Comparison of ENCODE assay signal across 28 cellular contexts in genomic region chr4:35695401-35695800, GRCh38.
"Had no signal": no experiment of that assay in that cellular context is flagged by ENCODE, and none has a peak within 500 bp of the region (broad histone marks: within the 10 kb centered on the region; RNA-seq: fewer than 3 reads in every experiment).

No MANE protein-coding gene starts in this region.

- H3K27ac ChIP-seq: ascending aorta, breast epithelium, cardiac muscle cell, colonic mucosa, epithelial cell of prostate, esophagus squamous epithelium, gastroesophageal sphincter, heart right ventricle had no signal

- H3K4me3 ChIP-seq: ascending aorta, breast epithelium, cardiac muscle cell, colonic mucosa, esophagus squamous epithelium, gastroesophageal sphincter, heart right ventricle had no signal

- H3K4me1 ChIP-seq: ascending aorta, breast epithelium, colonic mucosa, esophagus squamous epithelium, gastroesophageal sphincter, heart right ventricle had no signal

- DNase-seq: activated CD4-positive, alpha-beta memory T cell treated with anti-CD3 and anti-CD28 coated beads, Interleukin-2, amount 10 ng/mL, durations not matched to agents 7 days and 5 days; activated CD4-positive, alpha-beta T cell treated with anti-CD3 and anti-CD28 coated beads for 1 hour; activated CD4-positive, alpha-beta T cell treated with anti-CD3 and anti-CD28 coated beads for 4 hours; activated CD4-positive, alpha-beta T cell treated with anti-CD3 and anti-CD28 coated beads, Interleukin-2, amount 10 ng/mL, durations not matched to agents 7 days and 5 days; activated CD4-positive, alpha-beta T cell treated with anti-CD3 and anti-CD28 coated beads, Interleukin-2, amount 50 U/mL, for 4 hours; activated CD8-positive, alpha-beta memory T cell treated with anti-CD3 and anti-CD28 coated beads, Interleukin-2, amount 50 U/mL, for 48 hours; activated gamma-delta T cell; activated naive CD4-positive, alpha-beta T cell; activated naive CD4-positive, alpha-beta T cell treated with anti-CD3 and anti-CD28 coated beads, Interleukin-2, amount 10 ng/mL, durations not matched to agents 7 days and 5 days; activated naive CD8-positive, alpha-beta T cell treated with anti-CD3 and anti-CD28 coated beads, Interleukin-2, amount 10 ng/mL, durations not matched to agents 7 days and 5 days; activated T-cell treated with anti-CD3 and anti-CD28 coated beads for 4 hours; activated T-cell treated with anti-CD3 and anti-CD28 coated beads, Interleukin-2, amount 50 U/mL, for 24 hours; activated T-cell treated with anti-CD3 and anti-CD28 coated beads, Interleukin-2, amount 50 U/mL, for 72 hours; central memory CD4-positive, alpha-beta T cell; cerebellar nuclear complex; colonic mucosa; effector CD8-positive, alpha-beta T cell; esophagus squamous epithelium; foreskin melanocyte; heart right ventricle; T-helper 17 cell; T1000 had no signal

- H3K27me3 ChIP-seq: ascending aorta, breast epithelium, cardiac muscle cell, colonic mucosa, esophagus squamous epithelium, gastroesophageal sphincter, heart right ventricle had no signal

- H3K36me3 ChIP-seq: ascending aorta, breast epithelium, cardiac muscle cell, colonic mucosa, esophagus squamous epithelium, gastroesophageal sphincter, heart right ventricle had no signal

- ATAC-seq: activated naive CD4-positive, alpha-beta T cell treated with anti-CD3 and anti-CD28 coated beads, Interleukin-2, amount 50 U/mL, for 72 hours; activated T-cell treated with anti-CD3 and anti-CD28 coated beads, Interleukin-2, amount 50 U/mL, for 72 hours; gastroesophageal sphincter; heart right ventricle; T-helper 17 cell had no signal

- H3K9me3 ChIP-seq: ascending aorta, breast epithelium, colonic mucosa, esophagus squamous epithelium, gastroesophageal sphincter had no signal
